16 cellular contexts compared by ENCODE assay signal in genomic region chr12:119181944-119182343, GRCh38. TPM values are rescaled to one million over a fixed set of nuclear protein-coding genes. Genes with fewer than 3 reads are reported as not detected.
DNase-seq lines count a peak whose midpoint lies in the region; ATAC-seq and TF ChIP-seq lines count a peak whose summit lies in the region.
"Had no signal": no experiment of that assay in that cellular context is flagged by ENCODE, and none has a peak within 500 bp of the region (broad histone marks: within the 10 kb centered on the region; RNA-seq: fewer than 3 reads in every experiment).

No MANE protein-coding gene starts in this region.

- 75 to 92% methylated on average over 2 to 3 of the region's 3 CpGs for WGBS in endodermal cell (ENCODE audit: insufficient coverage in 1 of 2, insufficient read length in 1 of 2), 2 experiments

- DNase-seq in PC-3 (no peak), endodermal cell (no peak), HuH-7 (ENCODE audit: low spot score) (no peak), EL (no peak)
- no peak for DNase-seq in activated naive CD8-positive, alpha-beta T cell treated with anti-CD3 and anti-CD28 coated beads for 36 hours
- DNase-seq in naive thymus-derived CD8-positive, alpha-beta T cell, result no peak
- DNase-seq: activated B cell treated with CpG ODN at 0.5 μM for 24 hours; activated effector memory CD4-positive, alpha-beta T cell treated with anti-CD3 and anti-CD28 coated beads, Interleukin-2, amount 50 U/mL, for 16 hours; DMS79 treated with DMSO at 0.1 percent for 48 hours; GOT3; NCI-H2029 treated with DMSO at 0.1 percent for 48 hours; NCI-H774; stimulated activated CD4-positive, alpha-beta T cell treated with anti-CD3 and anti-CD28 coated beads, Interleukin-1b, Interleukin-23, amount 100 ng/mL, for 48 hours; T-helper 1 cell had no signal

- H3K4me1 Mint-ChIP-seq in endodermal cell, result peaks cover 36% of the 10 kb centered on the region
- no peaks in the 10 kb centered on the region for H3K4me1 Mint-ChIP-seq in activated naive CD8-positive, alpha-beta T cell treated with anti-CD3 and anti-CD28 coated beads for 36 hours
- no peaks in the 10 kb centered on the region for H3K4me1 Mint-ChIP-seq in naive thymus-derived CD8-positive, alpha-beta T cell
- H3K4me1 Mint-ChIP-seq: activated B cell treated with CpG ODN at 0.5 μM for 24 hours had no signal

- H3K4me3 Mint-ChIP-seq in endodermal cell, result peak overlapping the region; percentile 55
- no peak overlapping the region for H3K4me3 Mint-ChIP-seq in activated naive CD8-positive, alpha-beta T cell treated with anti-CD3 and anti-CD28 coated beads for 36 hours
- H3K4me3 Mint-ChIP-seq in naive thymus-derived CD8-positive, alpha-beta T cell, result no peak overlapping the region
- H3K4me3 Mint-ChIP-seq: activated B cell treated with CpG ODN at 0.5 μM for 24 hours had no signal

- no peak for ATAC-seq in PC-3
- ATAC-seq in naive thymus-derived CD8-positive, alpha-beta T cell, result no peak

- no peak overlapping the region for H2AFZ ChIP-seq in PC-3 (ENCODE audit: low read length)

- H3K27me3 Mint-ChIP-seq in endodermal cell (ENCODE audit: insufficient read depth), result peaks cover 11% of the 10 kb centered on the region
- H3K27me3 Mint-ChIP-seq in activated naive CD8-positive, alpha-beta T cell treated with anti-CD3 and anti-CD28 coated beads for 36 hours, result peaks cover 26% of the 10 kb centered on the region
- H3K27me3 Mint-ChIP-seq in naive thymus-derived CD8-positive, alpha-beta T cell, result peaks cover 6 to 28% (median 14%) of the 10 kb centered on the region in 5 donors

- no peak overlapping the region for H3K9ac ChIP-seq in PC-3 (ENCODE audit: low read length)
- H3K9ac ChIP-seq in endodermal cell (ENCODE audit: extremely low read depth, low read length, poor library complexity, severe bottlenecking), result no peak overlapping the region

- H3K4me3 ChIP-seq in PC-3 (ENCODE audit: low read length), result no peak overlapping the region
- peak overlapping the region; percentile 73 for H3K4me3 ChIP-seq in endodermal cell (ENCODE audit: low read length)
- H3K4me3 ChIP-seq in muscle layer of duodenum (ENCODE audit: low read depth in 1 of 2, low read length in 2 of 2), result peak overlapping the region; percentile 67 to 79

- H3K27ac Mint-ChIP-seq in endodermal cell, result peak overlapping the region; percentile 97
- H3K27ac Mint-ChIP-seq in activated naive CD8-positive, alpha-beta T cell treated with anti-CD3 and anti-CD28 coated beads for 36 hours, result no peak overlapping the region
- no peak overlapping the region for H3K27ac Mint-ChIP-seq in naive thymus-derived CD8-positive, alpha-beta T cell
- H3K27ac Mint-ChIP-seq: activated B cell treated with CpG ODN at 0.5 μM for 24 hours had no signal

- no peaks in the 10 kb centered on the region for H3K36me3 Mint-ChIP-seq in endodermal cell (ENCODE audit: low read depth)
- no peaks in the 10 kb centered on the region for H3K36me3 Mint-ChIP-seq in activated naive CD8-positive, alpha-beta T cell treated with anti-CD3 and anti-CD28 coated beads for 36 hours
- H3K36me3 Mint-ChIP-seq in naive thymus-derived CD8-positive, alpha-beta T cell, result peaks cover 0 to 3% (median 0%) of the 10 kb centered on the region in 3 donors

- H3K27ac ChIP-seq in PC-3 (ENCODE audit: low read length), result no peak overlapping the region
- H3K27ac ChIP-seq in endodermal cell (ENCODE audit: low read depth, low read length), result no peak overlapping the region
- H3K27ac ChIP-seq in muscle layer of duodenum (ENCODE audit: low read length), result no peak overlapping the region
- H3K27ac ChIP-seq in temporal lobe (ENCODE audit: low read depth, low read length), result peak overlapping the region; percentile 53

- H3K27me3 ChIP-seq in PC-3 (ENCODE audit: low read length), result peaks cover 7% of the 10 kb centered on the region; the same call in 1 of the 2 replicates
- peaks cover 7% of the 10 kb centered on the region for H3K27me3 ChIP-seq in endodermal cell (ENCODE audit: control insufficient read depth, insufficient read depth, low read length, poor library complexity, severe bottlenecking)
- no peaks in the 10 kb centered on the region for H3K27me3 ChIP-seq in muscle layer of duodenum (ENCODE audit: low read depth, low read length)

- 0 out of 2 replicates have a peak overlapping the region, but pooled peaks have one; percentile 83 for H3K4me2 ChIP-seq in PC-3 (ENCODE audit: low read length)

- CTCF ChIA-PET in PC-3 (lab: Charles Lee), result no interaction called here

- POLR2A ChIA-PET in PC-3 (lab: Charles Lee; ENCODE audit: unreplicated experiment), result no interaction called here
- POLR2A ChIA-PET in naive thymus-derived CD8-positive, alpha-beta T cell (lab: Charles Lee), result no interaction called here

- BruUV-seq in PC-3 (replicated peaks; lab: Mats Ljungman, UMichigan), result no TSS peak

- H3F3A ChIP-seq in PC-3 (ENCODE audit: low read length, unreplicated experiment), result no peaks in the 10 kb centered on the region

- H3K4me1 ChIP-seq in PC-3 (ENCODE audit: insufficient read depth, low read length), result peaks cover 20% of the 10 kb centered on the region
- peaks cover 21% of the 10 kb centered on the region for H3K4me1 ChIP-seq in endodermal cell (ENCODE audit: control insufficient read depth, insufficient read depth, low read length)
- peaks cover 0 to 44% of the 10 kb centered on the region in 2 donors for H3K4me1 ChIP-seq in muscle layer of duodenum (ENCODE audit: control insufficient read depth in 1 of 2, insufficient read depth in 2 of 2, low read length in 2 of 2)

- no peaks in the 10 kb centered on the region for H3K9me3 Mint-ChIP-seq in endodermal cell
- no peaks in the 10 kb centered on the region for H3K9me3 Mint-ChIP-seq in activated naive CD8-positive, alpha-beta T cell treated with anti-CD3 and anti-CD28 coated beads for 36 hours
- H3K9me3 Mint-ChIP-seq in naive thymus-derived CD8-positive, alpha-beta T cell, result no peaks in the 10 kb centered on the region
- H3K9me3 Mint-ChIP-seq: activated B cell treated with CpG ODN at 0.5 μM for 24 hours had no signal

- peaks cover 25% of the 10 kb centered on the region for H3K79me2 ChIP-seq in PC-3 (ENCODE audit: low read length)

- H3K9me2 ChIP-seq in PC-3 (replicated peaks; ENCODE audit: low read length), result no peaks in the 10 kb centered on the region

- no peaks in the 10 kb centered on the region for H4K20me1 ChIP-seq in PC-3 (ENCODE audit: low read length)

- intact Hi-C loops in PC-3 (cut with micrococcal nuclease), result no loop called here

- H3K9me3 ChIP-seq in PC-3 (ENCODE audit: low read length) (no peaks in the 10 kb centered on the region), endodermal cell (ENCODE audit: control insufficient read depth, low read length) (no peaks in the 10 kb centered on the region), muscle layer of duodenum (ENCODE audit: control insufficient read depth in 1 of 2, low read length in 2 of 2) (no peaks in the 10 kb centered on the region)

- TF ChIP-seq CTCF in PC-3 (conservative IDR thresholded peaks at IDR 0.05; ENCODE audit: low read depth, low read length) (no peak), endodermal cell (conservative IDR thresholded peaks at IDR 0.05) (no peak)

- H3K36me3 ChIP-seq in PC-3 (ENCODE audit: low read depth, low read length), result no peaks in the 10 kb centered on the region
- H3K36me3 ChIP-seq in endodermal cell (ENCODE audit: control insufficient read depth, insufficient read depth, low read length), result no peaks in the 10 kb centered on the region
- peaks cover 5 to 6% of the 10 kb centered on the region in 2 donors for H3K36me3 ChIP-seq in muscle layer of duodenum (ENCODE audit: control insufficient read depth in 1 of 2, insufficient read depth in 2 of 2, low read length in 2 of 2)

RNA-seq across cellular contexts. Expression of gene HSPB8, which starts 3.2 kb away (rescaled TPM):
- total RNA-seq in PC-3 (2014; rRNA removed) (8.4 and 11.4 TPM in 2 replicates), endodermal cell (10 to 100 TPM in 1 of 2 donors, 1 to 10 TPM in 1; 9.7 to 10.4 TPM), temporal lobe (1.2 TPM)
- polyA plus RNA-seq in endodermal cell (2013, experiment 1 of 2), result 5.5 TPM
- polyA plus RNA-seq in endodermal cell (2013, experiment 2 of 2), result 7.6 TPM
- not detected for total RNA-seq in activated naive CD8-positive, alpha-beta T cell treated with anti-CD3 and anti-CD28 coated beads for 36 hours
- not detected for total RNA-seq in naive thymus-derived CD8-positive, alpha-beta T cell
- not detected for polyA plus RNA-seq in naive thymus-derived CD8-positive, alpha-beta T cell
- total RNA-seq: activated B cell treated with CpG ODN at 0.5 μM for 24 hours had no signal
